8 cellular contexts compared by ENCODE assay signal in genomic region chr12:124508323-124509096, GRCh38. TPM values are rescaled to one million over a fixed set of nuclear protein-coding genes. Genes with fewer than 3 reads are reported as not detected.
DNase-seq lines count a peak whose midpoint lies in the region; ATAC-seq and TF ChIP-seq lines count a peak whose summit lies in the region.

No MANE protein-coding gene starts in this region.

- no peak overlapping the region for H3K4me3 ChIP-seq in Panc1 (ENCODE audit: low read depth in 2 of 2, low read length in 2 of 2)
- no peak overlapping the region for H3K4me3 ChIP-seq in aorta (ENCODE audit: low read length in 2 of 2)

- peak; percentile 52 for ATAC-seq in GM18909 (IDR thresholded peaks at IDR 0.05; ENCODE audit: poor library complexity, unreplicated experiment)
- no peak for ATAC-seq in Panc1
- ATAC-seq in stimulated activated naive B cell treated with anti-CD40 and anti-IgM and Interleukin-4, amounts not matched to agents 10 μg/mL and 1 μg/mL and 100 μg/mL, for 72 hours (replicated peaks), result peak; percentile 31 to 39
- ATAC-seq in GM21529 (IDR thresholded peaks at IDR 0.05; ENCODE audit: unreplicated experiment), result no peak
- no peak for ATAC-seq in aorta (ENCODE audit: low FRiP score)

- TF ChIP-seq CTCF in Panc1 (IDR thresholded peaks at IDR 0.05) (peak; percentile 60; the same call in 1 of the 2 replicates), glutamatergic neuron (IDR thresholded peaks at IDR 0.05; ENCODE audit: partially characterized antibody, unreplicated experiment) (no peak)

- POLR2A ChIA-PET in Panc1 (lab: Charles Lee), result interaction anchor here (0.6 to 0.7 kb wide), 2 partner anchors 22 to 105 kb away, joined by 3 read pairs; no protein-coding TSS in a partner anchor

- intact Hi-C loops in Panc1 (cut with micrococcal nuclease; ENCODE audit: unreplicated experiment), result no loop called here
- intact Hi-C loops in aorta (cut with DNase I), result loop anchor here in 1 of 2 donors (10.0 kb wide), 1 partner anchor 256 kb away; no protein-coding TSS in a partner anchor

- DNase-seq in Panc1 (ENCODE audit: low read depth, low spot score) (no peak), glutamatergic neuron (no peak), NCI-H524 treated with DMSO at 0.1 percent for 48 hours (lab: John Stamatoyannopoulos, UW) (no peak), NCI-H82 treated with DMSO at 0.1 percent for 48 hours (lab: John Stamatoyannopoulos, UW; ENCODE audit: unreplicated experiment) (no peak), aorta (no peak)
- DNase-seq in stimulated activated naive B cell treated with anti-CD40 and anti-IgM and Interleukin-4, amounts not matched to agents 10 μg/mL and 1 μg/mL and 100 μg/mL, for 72 hours, result no peak

- WGBS in aorta, 2 donors, result 74% methylated on average over 21 of the region's 21 CpGs

- peaks cover 65% of the 10 kb centered on the region for H3K4me1 Mint-ChIP-seq in glutamatergic neuron (ENCODE audit: low read depth, unreplicated experiment)
- peaks cover 45 to 76% of the 10 kb centered on the region in 2 donors for H3K4me1 Mint-ChIP-seq in stimulated activated naive B cell treated with anti-CD40 and anti-IgM and Interleukin-4, amounts not matched to agents 10 μg/mL and 1 μg/mL and 100 μg/mL, for 72 hours

- in situ Hi-C loops in Panc1 (cut with HindIII; ENCODE audit: low pct_unique_long_range_greater_than_20kb, low sequenced_read_pairs), result no loop called here

- H3K27ac Mint-ChIP-seq in glutamatergic neuron (ENCODE audit: unreplicated experiment), result peak overlapping the region; percentile 96
- no peak overlapping the region for H3K27ac Mint-ChIP-seq in stimulated activated naive B cell treated with anti-CD40 and anti-IgM and Interleukin-4, amounts not matched to agents 10 μg/mL and 1 μg/mL and 100 μg/mL, for 72 hours

- peaks cover 86% of the 10 kb centered on the region for H3K4me1 ChIP-seq in Panc1 (ENCODE audit: control insufficient read depth, insufficient read depth, low read length)
- no peaks in the 10 kb centered on the region for H3K4me1 ChIP-seq in aorta (ENCODE audit: control insufficient read depth in 1 of 2, insufficient read depth in 2 of 2, low read length in 2 of 2)

- peaks cover 23% of the 10 kb centered on the region for H3K27me3 Mint-ChIP-seq in glutamatergic neuron (ENCODE audit: unreplicated experiment)
- H3K27me3 Mint-ChIP-seq in stimulated activated naive B cell treated with anti-CD40 and anti-IgM and Interleukin-4, amounts not matched to agents 10 μg/mL and 1 μg/mL and 100 μg/mL, for 72 hours, result no peaks in the 10 kb centered on the region

- BruUV-seq in Panc1 (replicated peaks; lab: Mats Ljungman, UMichigan), result no TSS peak

- CTCF ChIA-PET in Panc1 (lab: Charles Lee), result no interaction called here

- H3K9me3 Mint-ChIP-seq in glutamatergic neuron (ENCODE audit: unreplicated experiment), result peaks cover 19% of the 10 kb centered on the region
- H3K9me3 Mint-ChIP-seq in stimulated activated naive B cell treated with anti-CD40 and anti-IgM and Interleukin-4, amounts not matched to agents 10 μg/mL and 1 μg/mL and 100 μg/mL, for 72 hours, result no peaks in the 10 kb centered on the region

- H3K36me3 ChIP-seq in Panc1 (ENCODE audit: control insufficient read depth, insufficient read depth, low read length) (no peaks in the 10 kb centered on the region), aorta (ENCODE audit: control insufficient read depth in 1 of 2, insufficient read depth in 2 of 2, low read length in 1 of 2) (no peaks in the 10 kb centered on the region)

- peaks cover 6% of the 10 kb centered on the region for H3K36me3 Mint-ChIP-seq in glutamatergic neuron (ENCODE audit: unreplicated experiment)
- peaks cover 21 to 43% of the 10 kb centered on the region in 2 donors for H3K36me3 Mint-ChIP-seq in stimulated activated naive B cell treated with anti-CD40 and anti-IgM and Interleukin-4, amounts not matched to agents 10 μg/mL and 1 μg/mL and 100 μg/mL, for 72 hours

- no peaks in the 10 kb centered on the region for H3K9me3 ChIP-seq in Panc1 (ENCODE audit: control insufficient read depth, insufficient read depth, low read depth, low read length)
- H3K9me3 ChIP-seq in aorta (ENCODE audit: control insufficient read depth, low read length), result no peaks in the 10 kb centered on the region

- no peaks in the 10 kb centered on the region for H3K27me3 ChIP-seq in Panc1 (ENCODE audit: control insufficient read depth, insufficient read depth, low read length)
- no peaks in the 10 kb centered on the region for H3K27me3 ChIP-seq in aorta (ENCODE audit: control insufficient read depth in 1 of 2, insufficient read depth in 2 of 2, low read length in 1 of 2)

- peak overlapping the region; percentile 38 for H3K4me3 Mint-ChIP-seq in glutamatergic neuron (ENCODE audit: unreplicated experiment)
- H3K4me3 Mint-ChIP-seq in stimulated activated naive B cell treated with anti-CD40 and anti-IgM and Interleukin-4, amounts not matched to agents 10 μg/mL and 1 μg/mL and 100 μg/mL, for 72 hours, result no peak overlapping the region

- H3K27ac ChIP-seq in Panc1 (ENCODE audit: low read length) (peak overlapping the region; percentile 26), aorta (ENCODE audit: low read depth in 1 of 2, low read length in 2 of 2) (no peak overlapping the region)

RNA-seq across cellular contexts. Expression of gene NCOR2, which starts 58.9 kb away (rescaled TPM):
- total RNA-seq in Panc1 (2021; ENCODE audit: unreplicated experiment) (461 TPM), glutamatergic neuron (ENCODE audit: unreplicated experiment) (360 TPM), aorta (100 to 1,000 TPM; 201 to 248 TPM)
- 441 TPM for polyA plus RNA-seq in Panc1 (2012; ENCODE audit: insufficient read length)
- 10 to 100 TPM; 39.1 to 48.2 TPM for polyA plus RNA-seq in aorta

Comparison
In these comparisons a context has a peak if more than half of its experiments do, and no peak if none do; other contexts are left out.
1. ATAC-seq: peak in GM18909 (single experiment) and stimulated activated naive B cell treated with anti-CD40 and anti-IgM and Interleukin-4, amounts not matched to agents 10 μg/mL and 1 μg/mL and 100 μg/mL, for 72 hours (2 of 2); none in Panc1 (single experiment), GM21529 (single experiment) and aorta (single experiment).